In the genomic region with DNA sequence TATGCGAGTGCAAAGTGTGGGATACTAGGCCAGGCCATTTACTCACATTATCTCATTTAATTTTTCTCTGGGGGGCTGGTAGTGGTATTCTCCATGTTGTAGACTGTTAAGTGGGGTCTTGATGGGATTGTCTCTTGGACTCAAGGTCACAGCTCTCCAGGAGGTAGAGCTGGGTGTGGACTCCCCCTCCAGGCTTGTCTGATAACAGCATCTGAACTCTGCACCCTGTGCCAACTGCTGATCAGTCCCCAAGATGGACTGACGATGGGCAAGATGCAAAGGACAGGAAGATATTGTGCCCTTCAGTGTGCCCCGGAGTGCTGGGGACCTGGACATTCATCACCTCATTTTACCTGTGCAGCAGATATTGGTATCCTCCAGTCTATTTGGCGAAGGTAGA, we compare ENCODE assay signal across 13 cellular contexts.
DNase-seq lines count a peak whose midpoint lies in the region; ATAC-seq, FAIRE-seq and TF ChIP-seq lines count a peak whose summit lies in the region.
"Had no signal": no experiment of that assay in that cellular context is flagged by ENCODE, and none has a peak within 500 bp of the region (broad histone marks: within the 10 kb centered on the region; RNA-seq: fewer than 3 reads in every experiment).

No MANE protein-coding gene starts in this region.

- POLR2A ChIA-PET in IMR-90 (lab: Charles Lee; ENCODE audit: unreplicated experiment) = no interaction called here
- POLR2A ChIA-PET in GM12878 (lab: Charles Lee) = interaction anchor here (1.1 to 2.6 kb wide), 2 partner anchors 35 to 36 kb away, joined by 3 to 9 read pairs; no protein-coding TSS in a partner anchor

- no peak overlapping the region for H2AK9ac ChIP-seq in IMR-90 (replicated peaks; ENCODE audit: low read depth, low read length, poor library complexity)

- no peak overlapping the region for H4K8ac ChIP-seq in IMR-90 (ENCODE audit: low read depth in 2 of 2, low read length in 2 of 2)

- H4K91ac ChIP-seq in IMR-90 (ENCODE audit: insufficient read depth, low read depth, low read length) = no peak overlapping the region

- no peak overlapping the region for H3K4me3 ChIP-seq in GM12864 (ENCODE audit: low read depth, low read length)
- H3K4me3 ChIP-seq in IMR-90 (ENCODE audit: insufficient read depth, low read depth, low read length) = no peak overlapping the region
- H3K4me3 ChIP-seq in GM12878 = no peak overlapping the region
- no peak overlapping the region for H3K4me3 ChIP-seq in retinal pigment epithelial cell (ENCODE audit: low read length)
- H3K4me3 ChIP-seq: MG63, right atrium auricular region, upper lobe of right lung had no signal

- in situ Hi-C loops in IMR-90 (cut with MboI; ENCODE audit: low sequenced_read_pairs) (no loop called here), GM12878 (cut with MboI) (no loop called here)

- H3K36me3 ChIP-seq in IMR-90 (ENCODE audit: control insufficient read depth, insufficient read depth, low read length) = peaks cover 8% of the 10 kb centered on the region; the same call in 1 of the 2 replicates
- peaks cover 24% of the 10 kb centered on the region in 2 experiments for H3K36me3 ChIP-seq in GM12878 (ENCODE audit: control insufficient read depth in 2 of 2, insufficient read depth in 2 of 2, low read length in 1 of 2)
- H3K36me3 ChIP-seq: MG63, right atrium auricular region, upper lobe of right lung had no signal

- no peak overlapping the region for H3K27ac ChIP-seq in IMR-90 (ENCODE audit: insufficient read depth, low read length)
- H3K27ac ChIP-seq in GM12878 (ENCODE audit: control insufficient read depth, insufficient read depth) = no peak overlapping the region
- H3K27ac ChIP-seq: upper lobe of right lung had no signal

- RAD21 ChIA-PET in GM12878 (lab: Charles Lee; ENCODE audit: unreplicated experiment) = interaction anchor here (1.0 to 10.7 kb wide), 5 partner anchors 37 to 268 kb away, joined by 3 to 71 read pairs (median 5); no protein-coding TSS in a partner anchor

- no peak for TF ChIP-seq RAD21 in IMR-90 (IDR thresholded peaks at IDR 0.05; ENCODE audit: low read length)
- TF ChIP-seq RAD21 in GM12878 (IDR thresholded peaks at IDR 0.05; ENCODE audit: insufficient read depth, low read depth, low read length) = peak; percentile 47

- H3K9ac ChIP-seq in IMR-90 (ENCODE audit: low read depth, low read length) (no peak overlapping the region), GM12878 (ENCODE audit: control insufficient read depth, insufficient read depth, low read length) (no peak overlapping the region)

- H3K9me1 ChIP-seq in IMR-90 (ENCODE audit: insufficient read depth, low read length) = peaks cover 17% of the 10 kb centered on the region

- 100% methylated on average over 1 of the region's 4 CpGs; no CpG with 5 or more reads in 1 of the 2 experiments for WGBS in IMR-90 (ENCODE audit: extremely low coverage in 2 of 2, insufficient read length in 1 of 2), 2 experiments
- 86% methylated on average over 4 of the region's 4 CpGs for WGBS in GM12878 (ENCODE audit: insufficient coverage, insufficient replicate concordance, low lambda C conversion rate, missing lambda C conversion rate)

- H2BK5ac ChIP-seq in IMR-90 (ENCODE audit: low read depth, low read length, poor library complexity, severe bottlenecking) = no peak overlapping the region

- H2AK5ac ChIP-seq in IMR-90 (ENCODE audit: low read depth, low read length) = 0 out of 2 replicates have a peak overlapping the region, but pooled peaks have one; percentile 40

- peaks cover 9% of the 10 kb centered on the region for H3K79me2 ChIP-seq in GM12878 (ENCODE audit: control insufficient read depth, insufficient read depth, low read length)

- no peak for FAIRE-seq in GM12878 (lab: Jason Lieb, UNC)

- H2BK15ac ChIP-seq in IMR-90 (ENCODE audit: low read depth, low read length) = no peak overlapping the region

- intact Hi-C loops in IMR-90 (cut with micrococcal nuclease) (no loop called here), GM12878 (cut with micrococcal nuclease; ENCODE audit: unreplicated experiment) (no loop called here)

- DNase-seq in GM12864 (ENCODE audit: low read depth) = no peak
- no peak for DNase-seq in IMR-90
- DNase-seq in GM12878 (ENCODE audit: low read depth, low spot score) = no peak
- DNase-seq in retinal pigment epithelial cell (ENCODE audit: low read depth) = no peak
- DNase-seq in NOMO-1 (lab: John Stamatoyannopoulos, UW; ENCODE audit: unreplicated experiment in 2 of 2) = no peak
- no peak for DNase-seq in COLO668 (lab: John Stamatoyannopoulos, UW; ENCODE audit: unreplicated experiment)
- DNase-seq: activated CD4-positive, alpha-beta memory T cell treated with anti-CD3 and anti-CD28 coated beads for 36 hours; effector CD8-positive, alpha-beta T cell; H7; MG63; upper lobe of right lung had no signal

- TF ChIP-seq CTCF in GM12864 (IDR thresholded peaks at IDR 0.05; ENCODE audit: low read depth, low read length, missing control alignments) (peak; percentile 40), IMR-90 (conservative IDR thresholded peaks at IDR 0.05; ENCODE audit: low read depth, low read length) (no peak), GM12878 (IDR thresholded peaks at IDR 0.05 in 2 of 3, conservative IDR thresholded peaks at IDR 0.05 in 1 of 3; ENCODE audit: control insufficient read depth in 2 of 3, extremely low read depth in 1 of 3, insufficient read depth in 1 of 3, low read depth in 3 of 3, low read length in 3 of 3) (peak; percentile 22 to 29 (median 24); a peak in 1 of 6 replicates), retinal pigment epithelial cell (conservative IDR thresholded peaks at IDR 0.05; ENCODE audit: low read depth, low read length) (peak; percentile 23)

- dilution Hi-C loops in IMR-90 (cut with HindIII; ENCODE audit: low sequenced_read_pairs, unreplicated experiment) = no loop called here

- H4K5ac ChIP-seq in IMR-90 (ENCODE audit: low read depth, low read length) = no peak overlapping the region

- CTCF ChIA-PET in IMR-90 (lab: Yijun Ruan, JAX) (no interaction called here), GM12878 (lab: Yijun Ruan, JAX) (interaction anchor here (0.7 to 11.1 kb wide), 6 partner anchors 36 to 379 kb away, joined by 3 to 150 read pairs (median 4); no protein-coding TSS in a partner anchor)

- H3K4me2 ChIP-seq in IMR-90 (ENCODE audit: low read depth, low read length) (no peak overlapping the region), GM12878 (ENCODE audit: control insufficient read depth, insufficient read depth) (no peak overlapping the region)

- TF ChIP-seq EP300 in GM12878 (IDR thresholded peaks at IDR 0.05; ENCODE audit: borderline replicate concordance in 1 of 2, control insufficient read depth in 1 of 2, low read depth in 2 of 2, low read length in 2 of 2) = no peak

- H3K56ac ChIP-seq in IMR-90 (ENCODE audit: extremely low read depth, insufficient read depth, low read length) = no peak overlapping the region

- peaks cover 3% of the 10 kb centered on the region; the same call in 1 of the 2 replicates for H4K20me1 ChIP-seq in IMR-90 (ENCODE audit: insufficient read depth, low read length)
- H4K20me1 ChIP-seq in GM12878 (ENCODE audit: control insufficient read depth, insufficient read depth) = no peaks in the 10 kb centered on the region

- BruUV-seq in IMR-90 (replicated peaks; lab: Mats Ljungman, UMichigan) (no TSS peak), GM12878 (replicated peaks; lab: Mats Ljungman, UMichigan) (no TSS peak)

- no peak overlapping the region for H2BK120ac ChIP-seq in IMR-90 (ENCODE audit: low read depth, low read length)

- no peak overlapping the region for H3K14ac ChIP-seq in IMR-90 (replicated peaks; ENCODE audit: low read depth, low read length)

- no peak overlapping the region for H3K23ac ChIP-seq in IMR-90 (ENCODE audit: low read depth, low read length)

- SMC1A ChIA-PET in GM12878 (lab: Charles Lee; ENCODE audit: uncharacterized antibody, unreplicated experiment) = interaction anchor here (0.6 to 3.1 kb wide), 7 partner anchors 14 to 328 kb away, joined by 3 to 30 read pairs (median 7); no protein-coding TSS in a partner anchor

- H3K4me1 ChIP-seq in IMR-90 (ENCODE audit: control insufficient read depth, insufficient read depth, low read length) = peaks cover 12% of the 10 kb centered on the region
- peaks cover 9% of the 10 kb centered on the region for H3K4me1 ChIP-seq in GM12878 (ENCODE audit: control insufficient read depth, insufficient read depth, low read length)

- H3K4ac ChIP-seq in IMR-90 (ENCODE audit: low read depth, low read length) = no peak overlapping the region

- H3K79me1 ChIP-seq in IMR-90 (ENCODE audit: low read depth in 1 of 2, low read length in 2 of 2) = peaks cover 10 to 24% of the 10 kb centered on the region in 2 experiments; a peak in 3 of 4 replicates

- H3K27me3 ChIP-seq in IMR-90 (ENCODE audit: control insufficient read depth, insufficient read depth, low read length) (no peaks in the 10 kb centered on the region), GM12878 (replicated peaks in 1 of 2; ENCODE audit: control insufficient read depth in 2 of 2, insufficient read depth in 2 of 2, low read length in 1 of 2) (no peaks in the 10 kb centered on the region)
- H3K27me3 ChIP-seq: MG63, right atrium auricular region, upper lobe of right lung had no signal

- H3K18ac ChIP-seq in IMR-90 (ENCODE audit: low read depth, low read length) = no peak overlapping the region

- H2BK20ac ChIP-seq in IMR-90 (ENCODE audit: low read depth, low read length) = no peak overlapping the region; the same call in 1 of the 2 replicates

- H2AFZ ChIP-seq in IMR-90 (replicated peaks; ENCODE audit: low read length, poor library complexity) (no peak overlapping the region), GM12878 (ENCODE audit: control insufficient read depth, low read depth, low read length) (no peak overlapping the region)

- no peak for ATAC-seq in IMR-90 (ENCODE audit: low read depth)
- peak; percentile 63 for ATAC-seq in GM12878
- no peak for ATAC-seq in GM18861 (IDR thresholded peaks at IDR 0.05; ENCODE audit: unreplicated experiment)
- ATAC-seq: upper lobe of right lung had no signal

- no peak for TF ChIP-seq POLR2A in IMR-90 (IDR thresholded peaks at IDR 0.05; ENCODE audit: low read depth, low read length)
- TF ChIP-seq POLR2A in GM12878 (IDR thresholded peaks at IDR 0.05; ENCODE audit: low read depth, low read length) = no peak

- H3K9me3 ChIP-seq in IMR-90 (ENCODE audit: control insufficient read depth, insufficient read depth, low read length) (no peaks in the 10 kb centered on the region), GM12878 (replicated peaks; ENCODE audit: control insufficient read depth, insufficient read depth, low read length) (no peaks in the 10 kb centered on the region)
- H3K9me3 ChIP-seq: MG63, right atrium auricular region, upper lobe of right lung had no signal

TF ChIP-seq in IMR-90, 13 proteins besides CTCF, POLR2A, EP300 and RAD21 (continues in another document):
- TF ChIP-seq MAFK (IDR thresholded peaks at IDR 0.05; ENCODE audit: low read depth, low read length) = no peak
- TF ChIP-seq BHLHE40 (IDR thresholded peaks at IDR 0.05; ENCODE audit: low read depth, low read length) = no peak

TF ChIP-seq in GM12878, 131 proteins besides CTCF, POLR2A, EP300 and RAD21 (continues in another document):
- no peak for TF ChIP-seq RCOR1 (conservative IDR thresholded peaks at IDR 0.05; ENCODE audit: low read depth, low read length)
